9 cellular contexts compared by ENCODE assay signal in the genomic region with DNA sequence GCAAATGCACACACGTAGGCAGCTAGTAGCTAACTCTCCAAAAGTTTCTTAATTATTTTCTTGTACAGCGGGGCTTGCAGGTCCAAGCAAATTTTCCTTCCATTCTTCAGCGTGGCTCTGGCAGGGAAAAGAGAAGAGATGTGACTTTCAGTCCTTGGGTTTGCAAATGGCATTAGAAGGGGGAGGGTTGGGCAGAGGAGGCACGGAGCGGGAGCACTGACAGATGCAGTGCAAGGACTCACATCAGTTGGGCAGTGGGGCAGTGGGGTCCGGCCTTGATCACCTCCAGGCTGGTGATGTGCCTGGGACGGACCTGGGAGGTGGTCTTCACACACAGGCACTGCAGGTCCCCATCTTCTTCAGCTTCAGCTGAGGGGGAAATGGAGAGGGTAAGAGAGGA. TPM values are rescaled to one million over a fixed set of nuclear protein-coding genes. Genes with fewer than 3 reads are reported as not detected.
"Had no signal": no experiment of that assay in that cellular context is flagged by ENCODE, and none has a peak within 500 bp of the region (broad histone marks: within the 10 kb centered on the region; RNA-seq: fewer than 3 reads in every experiment).

No MANE protein-coding gene starts in this region.

RNA-seq across cellular contexts. Expression of a gene that starts 0.7 kb away (rescaled TPM):
- total RNA-seq: activated B cell treated with CpG ODN at 0.5 μM for 24 hours; activated CD4-positive, alpha-beta memory T cell treated with anti-CD3 and anti-CD28 coated beads for 36 hours; activated naive CD4-positive, alpha-beta T cell treated with anti-CD3 and anti-CD28 coated beads for 36 hours; activated naive CD4-positive, alpha-beta T cell treated with anti-CD3 and anti-CD28 coated beads, Interleukin-2, amount 50 U/mL, for 72 hours; activated T-cell treated with anti-CD3 and anti-CD28 coated beads, Interleukin-2, amount 50 U/mL, for 4 hours; activated T-helper 1 cell treated with anti-CD3 and anti-CD28 coated beads, Interleukin-12 subunit alpha, Interleukin-12 subunit beta, Interleukin-2, Interleukin-4 antibody, amounts not matched to agents 30 ng/mL and 10 ng/mL and 1 ng/mL, durations not matched to agents 14 hours and 24 hours and 36 hours; cardiac muscle cell; NCI-H460 had no signal
- polyA plus RNA-seq: cardiac muscle cell had no signal

RNA-seq across cellular contexts. Expression of a gene that starts 6.8 kb away (rescaled TPM):
- total RNA-seq: activated CD4-positive, alpha-beta memory T cell treated with anti-CD3 and anti-CD28 coated beads for 36 hours; activated naive CD4-positive, alpha-beta T cell treated with anti-CD3 and anti-CD28 coated beads for 36 hours; activated naive CD4-positive, alpha-beta T cell treated with anti-CD3 and anti-CD28 coated beads, Interleukin-2, amount 50 U/mL, for 72 hours; activated T-cell treated with anti-CD3 and anti-CD28 coated beads, Interleukin-2, amount 50 U/mL, for 4 hours; activated T-helper 1 cell treated with anti-CD3 and anti-CD28 coated beads, Interleukin-12 subunit alpha, Interleukin-12 subunit beta, Interleukin-2, Interleukin-4 antibody, amounts not matched to agents 30 ng/mL and 10 ng/mL and 1 ng/mL, durations not matched to agents 14 hours and 24 hours and 36 hours; cardiac muscle cell; NCI-H460; SK-MEL-5 had no signal
- polyA plus RNA-seq: cardiac muscle cell had no signal

RNA-seq across cellular contexts. Expression of a gene that starts 17.3 kb away (rescaled TPM):
- total RNA-seq: activated B cell treated with CpG ODN at 0.5 μM for 24 hours; activated CD4-positive, alpha-beta memory T cell treated with anti-CD3 and anti-CD28 coated beads for 36 hours; activated naive CD4-positive, alpha-beta T cell treated with anti-CD3 and anti-CD28 coated beads for 36 hours; activated naive CD4-positive, alpha-beta T cell treated with anti-CD3 and anti-CD28 coated beads, Interleukin-2, amount 50 U/mL, for 72 hours; activated T-cell treated with anti-CD3 and anti-CD28 coated beads, Interleukin-2, amount 50 U/mL, for 4 hours; activated T-helper 1 cell treated with anti-CD3 and anti-CD28 coated beads, Interleukin-12 subunit alpha, Interleukin-12 subunit beta, Interleukin-2, Interleukin-4 antibody, amounts not matched to agents 30 ng/mL and 10 ng/mL and 1 ng/mL, durations not matched to agents 14 hours and 24 hours and 36 hours; cardiac muscle cell; SK-MEL-5 had no signal
- polyA plus RNA-seq: cardiac muscle cell had no signal

RNA-seq across cellular contexts. Expression of a gene that starts 57.3 kb away (rescaled TPM):
- total RNA-seq: activated B cell treated with CpG ODN at 0.5 μM for 24 hours; activated CD4-positive, alpha-beta memory T cell treated with anti-CD3 and anti-CD28 coated beads for 36 hours; activated naive CD4-positive, alpha-beta T cell treated with anti-CD3 and anti-CD28 coated beads for 36 hours; activated naive CD4-positive, alpha-beta T cell treated with anti-CD3 and anti-CD28 coated beads, Interleukin-2, amount 50 U/mL, for 72 hours; cardiac muscle cell had no signal
